ENCODE assay signal across 1 cellular context in the genomic region with DNA sequence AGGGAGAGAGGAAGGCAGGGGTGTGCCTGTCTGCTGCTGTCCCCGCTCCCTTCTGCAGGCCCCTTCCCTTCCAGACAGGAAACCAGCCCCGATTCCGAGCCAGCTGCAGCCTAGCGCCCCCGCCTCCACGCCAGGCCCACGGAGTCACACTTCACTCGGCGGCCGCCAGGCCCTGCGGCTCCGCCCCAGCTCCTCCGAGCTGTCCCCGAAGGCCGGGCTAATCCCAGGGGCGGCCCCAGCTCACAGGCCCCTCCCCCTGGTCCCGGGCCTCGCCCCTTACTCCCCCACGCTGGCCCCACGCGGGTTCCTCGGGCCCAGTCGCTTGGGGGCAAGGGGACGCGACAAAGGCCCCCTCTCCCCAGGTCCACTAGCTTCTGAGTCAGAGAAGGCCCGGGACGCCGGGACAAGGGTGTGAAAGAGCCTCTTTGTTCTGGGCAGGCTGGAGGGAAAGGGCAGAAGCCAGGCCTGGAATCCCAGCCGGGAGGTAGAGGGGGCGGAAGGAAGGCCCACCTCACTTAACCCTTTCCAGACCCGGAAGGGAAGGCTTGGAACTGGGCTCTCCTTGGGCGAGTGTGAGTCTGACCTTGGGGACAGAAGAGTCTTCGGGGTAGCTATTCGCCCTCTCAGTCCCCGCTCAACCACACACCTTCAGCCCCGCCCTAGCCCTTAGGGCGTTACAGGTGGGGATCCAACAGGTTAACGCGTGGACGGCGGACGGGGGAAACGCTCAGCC.
TF ChIP-seq lines count a peak whose summit lies in the region.

No MANE protein-coding gene starts in this region.

TF ChIP-seq in K562, 482 proteins besides CTCF, POLR2A, EP300 and RAD21 (continued from another document and continues in another):
- TF ChIP-seq, protein P1, sequence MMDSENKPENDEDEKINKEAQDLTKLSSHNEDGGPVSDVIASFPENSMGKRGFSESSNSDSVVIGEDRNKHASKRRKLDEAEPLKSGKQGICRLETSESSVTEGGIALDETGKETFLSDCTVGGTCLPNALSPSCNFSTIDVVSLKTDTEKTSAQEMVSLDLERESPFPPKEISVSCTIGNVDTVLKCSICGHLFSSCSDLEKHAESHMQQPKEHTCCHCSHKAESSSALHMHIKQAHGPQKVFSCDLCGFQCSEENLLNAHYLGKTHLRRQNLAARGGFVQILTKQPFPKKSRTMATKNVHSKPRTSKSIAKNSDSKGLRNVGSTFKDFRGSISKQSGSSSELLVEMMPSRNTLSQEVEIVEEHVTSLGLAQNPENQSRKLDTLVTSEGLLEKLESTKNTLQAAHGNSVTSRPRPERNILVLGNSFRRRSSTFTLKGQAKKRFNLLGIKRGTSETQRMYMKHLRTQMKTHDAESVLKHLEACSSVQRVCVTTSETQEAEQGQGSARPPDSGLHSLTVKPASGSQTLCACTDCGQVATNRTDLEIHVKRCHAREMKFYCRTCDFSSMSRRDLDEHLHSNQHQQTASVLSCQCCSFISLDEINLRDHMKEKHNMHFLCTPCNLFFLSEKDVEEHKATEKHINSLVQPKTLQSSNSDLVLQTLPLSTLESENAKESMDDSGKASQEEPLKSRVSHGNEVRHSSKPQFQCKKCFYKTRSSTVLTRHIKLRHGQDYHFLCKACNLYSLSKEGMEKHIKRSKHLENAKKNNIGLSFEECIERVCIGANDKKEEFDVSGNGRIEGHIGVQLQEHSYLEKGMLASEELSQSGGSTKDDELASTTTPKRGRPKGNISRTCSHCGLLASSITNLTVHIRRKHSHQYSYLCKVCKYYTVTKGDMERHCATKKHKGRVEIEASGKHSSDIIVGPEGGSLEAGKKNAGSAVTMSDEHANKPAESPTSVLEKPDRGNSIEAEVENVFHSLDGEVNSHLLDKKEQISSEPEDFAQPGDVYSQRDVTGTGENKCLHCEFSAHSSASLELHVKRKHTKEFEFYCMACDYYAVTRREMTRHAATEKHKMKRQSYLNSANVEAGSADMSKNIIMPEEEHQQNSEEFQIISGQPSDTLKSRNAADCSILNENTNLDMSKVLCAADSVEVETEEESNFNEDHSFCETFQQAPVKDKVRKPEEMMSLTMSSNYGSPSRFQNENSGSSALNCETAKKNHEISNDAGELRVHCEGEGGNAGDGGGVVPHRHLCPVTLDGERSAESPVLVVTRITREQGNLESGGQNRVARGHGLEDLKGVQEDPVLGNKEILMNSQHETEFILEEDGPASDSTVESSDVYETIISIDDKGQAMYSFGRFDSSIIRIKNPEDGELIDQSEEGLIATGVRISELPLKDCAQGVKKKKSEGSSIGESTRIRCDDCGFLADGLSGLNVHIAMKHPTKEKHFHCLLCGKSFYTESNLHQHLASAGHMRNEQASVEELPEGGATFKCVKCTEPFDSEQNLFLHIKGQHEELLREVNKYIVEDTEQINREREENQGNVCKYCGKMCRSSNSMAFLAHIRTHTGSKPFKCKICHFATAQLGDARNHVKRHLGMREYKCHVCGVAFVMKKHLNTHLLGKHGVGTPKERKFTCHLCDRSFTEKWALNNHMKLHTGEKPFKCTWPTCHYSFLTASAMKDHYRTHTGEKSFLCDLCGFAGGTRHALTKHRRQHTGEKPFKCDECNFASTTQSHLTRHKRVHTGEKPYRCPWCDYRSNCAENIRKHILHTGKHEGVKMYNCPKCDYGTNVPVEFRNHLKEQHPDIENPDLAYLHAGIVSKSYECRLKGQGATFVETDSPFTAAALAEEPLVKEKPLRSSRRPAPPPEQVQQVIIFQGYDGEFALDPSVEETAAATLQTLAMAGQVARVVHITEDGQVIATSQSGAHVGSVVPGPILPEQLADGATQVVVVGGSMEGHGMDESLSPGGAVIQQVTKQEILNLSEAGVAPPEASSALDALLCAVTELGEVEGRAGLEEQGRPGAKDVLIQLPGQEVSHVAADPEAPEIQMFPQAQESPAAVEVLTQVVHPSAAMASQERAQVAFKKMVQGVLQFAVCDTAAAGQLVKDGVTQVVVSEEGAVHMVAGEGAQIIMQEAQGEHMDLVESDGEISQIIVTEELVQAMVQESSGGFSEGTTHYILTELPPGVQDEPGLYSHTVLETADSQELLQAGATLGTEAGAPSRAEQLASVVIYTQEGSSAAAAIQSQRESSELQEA (IDR thresholded peaks at IDR 0.05; ENCODE audit: low read depth), result no peak
- TF ChIP-seq, protein P2, sequence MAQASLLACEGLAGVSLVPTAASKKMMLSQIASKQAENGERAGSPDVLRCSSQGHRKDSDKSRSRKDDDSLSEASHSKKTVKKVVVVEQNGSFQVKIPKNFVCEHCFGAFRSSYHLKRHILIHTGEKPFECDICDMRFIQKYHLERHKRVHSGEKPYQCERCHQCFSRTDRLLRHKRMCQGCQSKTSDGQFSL (CRISPR knock-in tag; IDR thresholded peaks at IDR 0.05), result peak; percentile 86
- TF ChIP-seq, protein P2 (tag; IDR thresholded peaks at IDR 0.05), result no peak
- TF ChIP-seq CC2D1A (IDR thresholded peaks at IDR 0.05), result no peak
- TF ChIP-seq, protein P3, sequence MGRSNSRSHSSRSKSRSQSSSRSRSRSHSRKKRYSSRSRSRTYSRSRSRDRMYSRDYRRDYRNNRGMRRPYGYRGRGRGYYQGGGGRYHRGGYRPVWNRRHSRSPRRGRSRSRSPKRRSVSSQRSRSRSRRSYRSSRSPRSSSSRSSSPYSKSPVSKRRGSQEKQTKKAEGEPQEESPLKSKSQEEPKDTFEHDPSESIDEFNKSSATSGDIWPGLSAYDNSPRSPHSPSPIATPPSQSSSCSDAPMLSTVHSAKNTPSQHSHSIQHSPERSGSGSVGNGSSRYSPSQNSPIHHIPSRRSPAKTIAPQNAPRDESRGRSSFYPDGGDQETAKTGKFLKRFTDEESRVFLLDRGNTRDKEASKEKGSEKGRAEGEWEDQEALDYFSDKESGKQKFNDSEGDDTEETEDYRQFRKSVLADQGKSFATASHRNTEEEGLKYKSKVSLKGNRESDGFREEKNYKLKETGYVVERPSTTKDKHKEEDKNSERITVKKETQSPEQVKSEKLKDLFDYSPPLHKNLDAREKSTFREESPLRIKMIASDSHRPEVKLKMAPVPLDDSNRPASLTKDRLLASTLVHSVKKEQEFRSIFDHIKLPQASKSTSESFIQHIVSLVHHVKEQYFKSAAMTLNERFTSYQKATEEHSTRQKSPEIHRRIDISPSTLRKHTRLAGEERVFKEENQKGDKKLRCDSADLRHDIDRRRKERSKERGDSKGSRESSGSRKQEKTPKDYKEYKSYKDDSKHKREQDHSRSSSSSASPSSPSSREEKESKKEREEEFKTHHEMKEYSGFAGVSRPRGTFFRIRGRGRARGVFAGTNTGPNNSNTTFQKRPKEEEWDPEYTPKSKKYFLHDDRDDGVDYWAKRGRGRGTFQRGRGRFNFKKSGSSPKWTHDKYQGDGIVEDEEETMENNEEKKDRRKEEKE (IDR thresholded peaks at IDR 0.05; ENCODE audit: borderline replicate concordance in 1 of 2, control insufficient read depth in 1 of 2, low read depth in 2 of 2, low read length in 1 of 2), result no peak
- no peak for TF ChIP-seq MECOM (CRISPR knock-in tag; IDR thresholded peaks at IDR 0.05)
- no peak for TF ChIP-seq RREB1 (CRISPR knock-in tag; IDR thresholded peaks at IDR 0.05)
- no peak for TF ChIP-seq LARP7 (IDR thresholded peaks at IDR 0.05)
- no peak for TF ChIP-seq HOMEZ (CRISPR knock-in tag; IDR thresholded peaks at IDR 0.05)
- no peak for TF ChIP-seq E2F5 (CRISPR knock-in tag; IDR thresholded peaks at IDR 0.05)
- no peak; the same call in 1 of the 2 replicates for TF ChIP-seq TOE1 (IDR thresholded peaks at IDR 0.05; ENCODE audit: borderline replicate concordance)
- TF ChIP-seq TOE1 (CRISPR knock-in tag; IDR thresholded peaks at IDR 0.05; ENCODE audit: borderline replicate concordance, low read depth), result no peak
- TF ChIP-seq ZNF12 (CRISPR knock-in tag; IDR thresholded peaks at IDR 0.05), result no peak
- TF ChIP-seq HDGF (IDR thresholded peaks at IDR 0.05), result no peak
- no peak for TF ChIP-seq ZNF174 (CRISPR knock-in tag; IDR thresholded peaks at IDR 0.05)
- TF ChIP-seq, protein P4, sequence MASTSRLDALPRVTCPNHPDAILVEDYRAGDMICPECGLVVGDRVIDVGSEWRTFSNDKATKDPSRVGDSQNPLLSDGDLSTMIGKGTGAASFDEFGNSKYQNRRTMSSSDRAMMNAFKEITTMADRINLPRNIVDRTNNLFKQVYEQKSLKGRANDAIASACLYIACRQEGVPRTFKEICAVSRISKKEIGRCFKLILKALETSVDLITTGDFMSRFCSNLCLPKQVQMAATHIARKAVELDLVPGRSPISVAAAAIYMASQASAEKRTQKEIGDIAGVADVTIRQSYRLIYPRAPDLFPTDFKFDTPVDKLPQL (IDR thresholded peaks at IDR 0.05; ENCODE audit: extremely low read depth, insufficient read length), result no peak
- TF ChIP-seq MIER1 (IDR thresholded peaks at IDR 0.05; ENCODE audit: low read depth), result no peak
- no peak for TF ChIP-seq ZNF280A (IDR thresholded peaks at IDR 0.05; ENCODE audit: low read depth, partially characterized antibody)
- TF ChIP-seq BMI1 (IDR thresholded peaks at IDR 0.05; ENCODE audit: low read length), result no peak
- no peak for TF ChIP-seq IRF9 (tag; IDR thresholded peaks at IDR 0.05)
- TF ChIP-seq FIP1L1 (IDR thresholded peaks at IDR 0.05; ENCODE audit: low read depth, low read length, poor library complexity, severe bottlenecking), result no peak
- TF ChIP-seq SMAD3 (CRISPR knock-in tag; conservative IDR thresholded peaks at IDR 0.05), result no peak
- TF ChIP-seq POLR3G (IDR thresholded peaks at IDR 0.05; ENCODE audit: extremely low read depth, insufficient read length, insufficient replicate concordance), result no peak
- TF ChIP-seq CHD2 (IDR thresholded peaks at IDR 0.05; ENCODE audit: low read depth, low read length), result no peak
- TF ChIP-seq SP2 (IDR thresholded peaks at IDR 0.05; ENCODE audit: extremely low read depth, low read depth, low read length, poor library complexity, severe bottlenecking), result no peak
